ENCODE assay signal across 8 cellular contexts in genomic region chr10:69801434-69802315, GRCh38. TPM values are rescaled to one million over a fixed set of nuclear protein-coding genes. Genes with fewer than 3 reads are reported as not detected.
DNase-seq lines count a peak whose midpoint lies in the region; ATAC-seq and TF ChIP-seq lines count a peak whose summit lies in the region.

TSS of gene COL13A1 (plus strand) at chr10:69801906. CDS start at chr10:69802424, 518 bp downstream.

- ATAC-seq in HG03280 (IDR thresholded peaks at IDR 0.05; ENCODE audit: unreplicated experiment), result no peak

- peaks cover 18% of the 10 kb centered on the region for H3K4me1 ChIP-seq in cardiac muscle cell (ENCODE audit: low read depth)

- TF ChIP-seq CTCF in AG09309 (IDR thresholded peaks at IDR 0.05; ENCODE audit: control insufficient read depth, insufficient read depth, low read depth, low read length, missing control alignments) (no peak), cardiac muscle cell (IDR thresholded peaks at IDR 0.05; ENCODE audit: low read depth, low read length) (no peak)

- H3K9me3 ChIP-seq in cardiac muscle cell (ENCODE audit: low read depth), result no peaks in the 10 kb centered on the region

- H3K27ac ChIP-seq in cardiac muscle cell, result peak within 1 kb of the TSS; percentile 86

- no peak for DNase-seq in AG09309 (ENCODE audit: low read depth)
- peak; percentile 69 for DNase-seq in HK-2 (ENCODE audit: unreplicated experiment)
- DNase-seq in activated T-cell treated with anti-CD3 and anti-CD28 coated beads, Interleukin-2, amount 50 U/mL, for 48 hours, result peak; percentile 22 to 23
- DNase-seq in cardiac muscle cell (ENCODE audit: low read depth in 1 of 2, low spot score in 1 of 2), result peak; percentile 72 to 93
- DNase-seq in posterior vena cava (ENCODE audit: low spot score), result peak; percentile 84
- no peak for DNase-seq in SKM-1 (lab: John Stamatoyannopoulos, UW; ENCODE audit: unreplicated experiment)
- no peak for DNase-seq in activated naive CD4-positive, alpha-beta T cell treated with Interleukin-2 at 50 U/mL for 16 hours

- H3K27me3 ChIP-seq in cardiac muscle cell, result no peaks in the 10 kb centered on the region

- intact Hi-C loops in posterior vena cava (cut with DNase I), result no loop called here

- H3K4me3 ChIP-seq in AG09309 (ENCODE audit: control insufficient read depth, low read depth, low read length) (peak within 1 kb of the TSS; percentile 68), cardiac muscle cell (peak within 1 kb of the TSS; percentile 72)

- no peaks in the 10 kb centered on the region for H3K36me3 ChIP-seq in cardiac muscle cell

RNA-seq across cellular contexts. Expression of gene COL13A1, which starts in this region (rescaled TPM):
- total RNA-seq in cardiac muscle cell (72.3 and 150 TPM in 2 replicates), posterior vena cava (1 to 10 TPM in 1 of 2 donors, under 1 TPM in 1; 0.48 to 1.3 TPM)
- 57.2 and 95.2 TPM in 2 replicates for polyA plus RNA-seq in cardiac muscle cell

Comparison
In these comparisons a context has a peak if more than half of its experiments do, and no peak if none do; other contexts are left out.
1. RNA of gene COL13A1 (total RNA-seq): 72.3 to 150 TPM in cardiac muscle cell; 0.48 to 1.3 TPM in posterior vena cava; every median in the first group is over 10 times any median in the second.
2. DNase-seq: peak in HK-2 (single experiment), activated T-cell treated with anti-CD3 and anti-CD28 coated beads, Interleukin-2, amount 50 U/mL, for 48 hours (2 of 2), cardiac muscle cell (2 of 2) and posterior vena cava (single experiment); none in AG09309 (single experiment), SKM-1 (single experiment) and activated naive CD4-positive, alpha-beta T cell treated with Interleukin-2 at 50 U/mL for 16 hours (single experiment).